Comparison of ENCODE assay signal across 6 cellular contexts in genomic region chr16:22546630-22547029, GRCh38. TPM values are rescaled to one million over a fixed set of nuclear protein-coding genes. Genes with fewer than 3 reads are reported as not detected.
A peak's percentile ranks its signal among the peaks of the same experiment; 100 is the strongest.
DNase-seq lines count a peak whose midpoint lies in the region; ATAC-seq, FAIRE-seq and TF ChIP-seq lines count a peak whose summit lies in the region.
"Not testable (repeated sequence)": the region's sequence is repeated elsewhere in the genome, so short reads cannot be mapped to it uniquely, and the experiment has no call there.

No MANE protein-coding gene starts in this region.

- not testable (repeated sequence) for H2AFZ ChIP-seq in HepG2 (ENCODE audit: low read length)

- not testable (repeated sequence) for H3K36me3 Mint-ChIP-seq in activated CD4-positive, alpha-beta T cell treated with anti-CD3 and anti-CD28 coated beads, Interleukin-2, amount 10 ng/mL, durations not matched to agents 24 days and 14 days (ENCODE audit: low read depth); endodermal cell (ENCODE audit: low read depth)

- POLR2A ChIA-PET in HepG2 (lab: Yijun Ruan, JAX) = not testable (repeated sequence)

- not testable (repeated sequence) for H3K79me2 ChIP-seq in HepG2 (ENCODE audit: insufficient read depth, low read length)

- not testable (repeated sequence) for H3K4me3 ChIP-seq in endodermal cell (ENCODE audit: low read length); HepG2 (replicated peaks in 1 of 3; ENCODE audit: insufficient read depth in 1 of 3, low read depth in 2 of 3, low read length in 3 of 3)

- H3K9ac ChIP-seq in endodermal cell (ENCODE audit: extremely low read depth, low read length, poor library complexity, severe bottlenecking); HepG2 (ENCODE audit: insufficient read depth, low read depth, low read length): not testable (repeated sequence)

- not testable (repeated sequence) for H3K9me3 ChIP-seq in endodermal cell (ENCODE audit: control insufficient read depth, low read length); HepG2 (ENCODE audit: low read length)

- not testable (repeated sequence) for BruUV-seq in HepG2 (replicated peaks; lab: Mats Ljungman, UMichigan)

- ATAC-seq in HepG2 = not testable (repeated sequence)

- H3K9me3 Mint-ChIP-seq in activated CD4-positive, alpha-beta T cell treated with anti-CD3 and anti-CD28 coated beads, Interleukin-2, amount 10 ng/mL, durations not matched to agents 24 days and 14 days; endodermal cell: not testable (repeated sequence)

- not testable (repeated sequence) for H3K4me1 Mint-ChIP-seq in activated CD4-positive, alpha-beta T cell treated with anti-CD3 and anti-CD28 coated beads, Interleukin-2, amount 10 ng/mL, durations not matched to agents 24 days and 14 days; endodermal cell

- not testable (repeated sequence) for FAIRE-seq in HepG2 (lab: Jason Lieb, UNC)

- not testable (repeated sequence) for TF ChIP-seq EP300 in Ishikawa (IDR thresholded peaks at IDR 0.05; ENCODE audit: borderline replicate concordance); HepG2 (IDR thresholded peaks at IDR 0.05; ENCODE audit: low read depth in 2 of 2, low read length in 2 of 2); HepG2 (CRISPR knock-in tag; IDR thresholded peaks at IDR 0.05; ENCODE audit: borderline replicate concordance)

- H3K4me1 ChIP-seq in endodermal cell (ENCODE audit: control insufficient read depth, insufficient read depth, low read length) = not testable (repeated sequence)
- peaks cover 27% of the 10 kb centered on the region for H3K4me1 ChIP-seq in HepG2 (ENCODE audit: insufficient read depth, low read length)

- H3K4me2 ChIP-seq in HepG2 (ENCODE audit: low read depth, low read length) = not testable (repeated sequence)

- in situ Hi-C loops in HepG2 (cut with HindIII; ENCODE audit: extremely low pct_ligation_motif_present, low pct_unique_long_range_greater_than_20kb) = not testable (repeated sequence)

- DNase-seq in DMS 273 treated with DMSO at 0.1 percent for 48 hours (lab: John Stamatoyannopoulos, UW) (peak; percentile 1), OCI-M1 (lab: John Stamatoyannopoulos, UW) (peak; percentile 19), endodermal cell (peak; percentile 39)
- DNase-seq in activated CD4-positive, alpha-beta T cell treated with anti-CD3 and anti-CD28 coated beads, Interleukin-2, amount 10 ng/mL, durations not matched to agents 24 days and 14 days = peak; percentile 47
- DNase-seq in HepG2 (ENCODE audit: low spot score) = not testable (repeated sequence)

- not testable (repeated sequence) for H3K27ac Mint-ChIP-seq in activated CD4-positive, alpha-beta T cell treated with anti-CD3 and anti-CD28 coated beads, Interleukin-2, amount 10 ng/mL, durations not matched to agents 24 days and 14 days; endodermal cell

- TF ChIP-seq RAD21 in Ishikawa (IDR thresholded peaks at IDR 0.05; ENCODE audit: low read depth); HepG2 (CRISPR knock-in tag; IDR thresholded peaks at IDR 0.05): not testable (repeated sequence)

- H3K27me3 ChIP-seq in endodermal cell (ENCODE audit: control insufficient read depth, insufficient read depth, low read length, poor library complexity, severe bottlenecking); HepG2 (ENCODE audit: control insufficient read depth in 1 of 2, insufficient read depth in 2 of 2, low read length in 2 of 2): not testable (repeated sequence)

- H4K20me1 ChIP-seq in HepG2 (ENCODE audit: insufficient read depth, low read length) = not testable (repeated sequence)

- 97 to 100% methylated on average over 1 to 2 of the region's 2 CpGs for WGBS in endodermal cell (ENCODE audit: insufficient coverage in 1 of 2, insufficient read length in 1 of 2), 2 experiments
- 28% methylated on average over 2 of the region's 2 CpGs for WGBS in HepG2 (ENCODE audit: low lambda C conversion rate)

- intact Hi-C loops in activated CD4-positive, alpha-beta T cell treated with anti-CD3 and anti-CD28 coated beads, Interleukin-2, amount 10 ng/mL, durations not matched to agents 24 days and 14 days (cut with micrococcal nuclease); HepG2 (cut with micrococcal nuclease; ENCODE audit: unreplicated experiment): not testable (repeated sequence)

- H3K4me3 Mint-ChIP-seq in activated CD4-positive, alpha-beta T cell treated with anti-CD3 and anti-CD28 coated beads, Interleukin-2, amount 10 ng/mL, durations not matched to agents 24 days and 14 days; endodermal cell: not testable (repeated sequence)

- not testable (repeated sequence) for TF ChIP-seq POLR2A in HepG2 (IDR thresholded peaks at IDR 0.05; ENCODE audit: insufficient read depth in 1 of 2, low read depth in 2 of 2, low read length in 2 of 2)

- CTCF ChIA-PET in HepG2 (lab: Yijun Ruan, JAX; ENCODE audit: low intra/inter-chr PET ratio, low total read pairs) = not testable (repeated sequence)

- not testable (repeated sequence) for H3K27ac ChIP-seq in endodermal cell (ENCODE audit: low read depth, low read length); HepG2 (ENCODE audit: extremely low read length, insufficient read depth, low read length)

- TF ChIP-seq CTCF in endodermal cell (conservative IDR thresholded peaks at IDR 0.05); HepG2 (CRISPR knock-in tag; IDR thresholded peaks at IDR 0.05): not testable (repeated sequence)

- H3K27me3 Mint-ChIP-seq in activated CD4-positive, alpha-beta T cell treated with anti-CD3 and anti-CD28 coated beads, Interleukin-2, amount 10 ng/mL, durations not matched to agents 24 days and 14 days; endodermal cell (ENCODE audit: insufficient read depth): not testable (repeated sequence)

- not testable (repeated sequence) for H3K36me3 ChIP-seq in endodermal cell (ENCODE audit: control insufficient read depth, insufficient read depth, low read length); HepG2 (replicated peaks in 1 of 2; ENCODE audit: control insufficient read depth in 1 of 2, insufficient read depth in 2 of 2, low read length in 2 of 2)

TF ChIP-seq in Ishikawa, 13 proteins besides CTCF, POLR2A, EP300 and RAD21:
- peak; percentile 74 for TF ChIP-seq USF1 (IDR thresholded peaks at IDR 0.05)

TF ChIP-seq in HepG2, 621 proteins besides CTCF, POLR2A, EP300 and RAD21:
- TF ChIP-seq NFYC (CRISPR knock-in tag; IDR thresholded peaks at IDR 0.05) = peak; percentile 47; the same call in 1 of the 2 replicates
- TF ChIP-seq NFYB (CRISPR knock-in tag; IDR thresholded peaks at IDR 0.05) = peak; percentile 22; the same call in 1 of the 2 replicates
- 0 out of 2 replicates have a peak, but pooled peaks have one; percentile 5 for TF ChIP-seq MNT (IDR thresholded peaks at IDR 0.05)

RNA-seq across cellular contexts. Expression of gene NPIPB5, which starts 35.9 kb away (rescaled TPM):
- total RNA-seq in activated CD4-positive, alpha-beta T cell treated with anti-CD3 and anti-CD28 coated beads, Interleukin-2, amount 10 ng/mL, durations not matched to agents 24 days and 14 days = 318 and 346 TPM in 2 replicates
- 100 to 1,000 TPM; 275 to 318 TPM for total RNA-seq in endodermal cell
- polyA plus RNA-seq in endodermal cell (2013, experiment 1 of 2) = 71.5 TPM
- 72.4 TPM for polyA plus RNA-seq in endodermal cell (2013, experiment 2 of 2)
- total RNA-seq in HepG2 (2016; rRNA removed; fragmentation: Illumina TruSeq; extraction: Trizol) = 28.6 and 67.7 TPM in 2 replicates
- total RNA-seq in HepG2 (2016; cell fraction: cytosol; rRNA removed; fragmentation: Illumina TruSeq; extraction: Trizol; ENCODE audit: low read depth) = 40.1 and 44.2 TPM in 2 replicates
- total RNA-seq in HepG2 (2016; cell fraction: insoluble cytoplasmic fraction; rRNA removed; fragmentation: Illumina TruSeq; extraction: Trizol) = 33.6 and 63.8 TPM in 2 replicates
- 29.2 and 42.3 TPM in 2 replicates for total RNA-seq in HepG2 (2016; cell fraction: membrane; rRNA removed; fragmentation: Illumina TruSeq; extraction: Trizol)
- total RNA-seq in HepG2 (2016; cell fraction: nucleus; rRNA removed; fragmentation: Illumina TruSeq; extraction: Trizol) = 299 and 354 TPM in 2 replicates
- 59.1 and 81.2 TPM in 2 replicates for polyA plus RNA-seq in HepG2 (2011; rRNA removed)
- 14.3 and 16.1 TPM in 2 replicates for polyA plus RNA-seq in HepG2 (2011; cell fraction: cytosol; rRNA removed)
- 411 and 448 TPM in 2 replicates for polyA plus RNA-seq in HepG2 (2011; cell fraction: nucleus; rRNA removed)
- polyA plus RNA-seq in HepG2 (2012) = 85.3 and 90.7 TPM in 2 replicates
- polyA plus RNA-seq in HepG2 (2016; cell fraction: cytosol; fragmentation: Illumina TruSeq; extraction: Trizol; ENCODE audit: low read depth) = 4.4 and 8.3 TPM in 2 replicates
- 25.2 and 41.5 TPM in 2 replicates for polyA plus RNA-seq in HepG2 (2016; cell fraction: insoluble cytoplasmic fraction; fragmentation: Illumina TruSeq; extraction: Trizol; ENCODE audit: low read depth)
- 10.8 and 14.6 TPM in 2 replicates for polyA plus RNA-seq in HepG2 (2016; cell fraction: membrane; fragmentation: Illumina TruSeq; extraction: Trizol; ENCODE audit: low read depth)
- polyA plus RNA-seq in HepG2 (2016; cell fraction: nucleus; fragmentation: Illumina TruSeq; extraction: Trizol; ENCODE audit: insufficient read depth, low read depth) = 780 and 832 TPM in 2 replicates
- 82.0 and 86.3 TPM in 2 replicates for polyA minus RNA-seq in HepG2 (2011; rRNA and poly(A)+ RNA removed; ENCODE audit: low replicate concordance)
- polyA minus RNA-seq in HepG2 (2011; cell fraction: cytosol; rRNA and poly(A)+ RNA removed) = 18.2 and 21.6 TPM in 2 replicates
- 470 and 579 TPM in 2 replicates for polyA minus RNA-seq in HepG2 (2011; cell fraction: nucleus; rRNA and poly(A)+ RNA removed)
